Comparison of ENCODE assay signal across 7 cellular contexts in genomic region chr19:12217332-12217731, GRCh38.
"Had no signal": no experiment of that assay in that cellular context is flagged by ENCODE, and none has a peak within 500 bp of the region (broad histone marks: within the 10 kb centered on the region; RNA-seq: fewer than 3 reads in every experiment).

No MANE protein-coding gene starts in this region.

- H3K4me1 Mint-ChIP-seq: GM23338, H9 had no signal

- DNase-seq: H9, HCEC 1CT, HFFc6, KBM-7 had no signal

- H3K27me3 Mint-ChIP-seq: IgD-negative memory B cell had no signal

- H3K4me3 Mint-ChIP-seq: GM23338, H9, HFFc6, IgD-negative memory B cell had no signal

- H3K4me3 ChIP-seq: GM23338 had no signal

- H3K27ac Mint-ChIP-seq: GM23338, H9, HFFc6, IgD-negative memory B cell had no signal

- H3K27ac ChIP-seq: KMS-11 had no signal

- H3K9ac ChIP-seq: KMS-11 had no signal
